11 cellular contexts compared by ENCODE assay signal in genomic region chr3:35638640-35639250, GRCh38. TPM values are rescaled to one million over a fixed set of nuclear protein-coding genes. Genes with fewer than 3 reads are reported as not detected.
DNase-seq lines count a peak whose midpoint lies in the region; ATAC-seq and TF ChIP-seq lines count a peak whose summit lies in the region.
"Had no signal": no experiment of that assay in that cellular context is flagged by ENCODE, and none has a peak within 500 bp of the region (broad histone marks: within the 10 kb centered on the region; RNA-seq: fewer than 3 reads in every experiment).

No MANE protein-coding gene starts in this region.

- H3K4me3 ChIP-seq in heart left ventricle (peak overlapping the region in 8 of 12 donors; percentile 6 to 43 (median 36)), endodermal cell (ENCODE audit: low read length) (peak overlapping the region; percentile 87), urinary bladder (ENCODE audit: low read depth, low read length) (peak overlapping the region; percentile 19)
- H3K4me3 ChIP-seq: mucosa of descending colon had no signal

- H3K36me3 ChIP-seq in heart left ventricle: no peaks in the 10 kb centered on the region
- H3K36me3 ChIP-seq in endodermal cell (ENCODE audit: control insufficient read depth, insufficient read depth, low read length): no peaks in the 10 kb centered on the region
- no peaks in the 10 kb centered on the region for H3K36me3 ChIP-seq in urinary bladder (ENCODE audit: insufficient read depth)

- H3K27ac ChIP-seq in heart left ventricle (no peak overlapping the region), endodermal cell (ENCODE audit: low read depth, low read length) (no peak overlapping the region), urinary bladder (ENCODE audit: low read depth) (no peak overlapping the region)

- TF ChIP-seq POLR2A in heart left ventricle (IDR thresholded peaks at IDR 0.05): no peak

- DNase-seq in heart left ventricle (no peak), left cardiac atrium (no peak), endodermal cell (no peak), occipital lobe (lab: John Stamatoyannopoulos, UW) (no peak), HK-2 (ENCODE audit: unreplicated experiment) (no peak)
- DNase-seq: AML-193, T-helper 17 cell had no signal

- H3K4me1 ChIP-seq in heart left ventricle (peaks cover 0 to 13% (median 0%) of the 10 kb centered on the region in 12 donors), endodermal cell (ENCODE audit: control insufficient read depth, insufficient read depth, low read length) (no peaks in the 10 kb centered on the region), urinary bladder (ENCODE audit: insufficient read depth) (peaks cover 2% of the 10 kb centered on the region)

- TF ChIP-seq CTCF in heart left ventricle (IDR thresholded peaks at IDR 0.05) (no peak), endodermal cell (conservative IDR thresholded peaks at IDR 0.05) (no peak), nephron (IDR thresholded peaks at IDR 0.05; ENCODE audit: unreplicated experiment in 3 of 3) (no peak)

- peaks cover 9% of the 10 kb centered on the region for H3K9me3 Mint-ChIP-seq in endodermal cell
- H3K9me3 Mint-ChIP-seq in nephron: no peaks in the 10 kb centered on the region

- H3K4me3 Mint-ChIP-seq in endodermal cell (peak overlapping the region; percentile 68), nephron (peak overlapping the region; percentile 81 to 93 (median 83))

- H3K36me3 Mint-ChIP-seq in endodermal cell (ENCODE audit: low read depth): no peaks in the 10 kb centered on the region
- no peaks in the 10 kb centered on the region for H3K36me3 Mint-ChIP-seq in nephron (ENCODE audit: low read depth)

- H3K27me3 ChIP-seq in heart left ventricle (peaks cover 11 to 52% (median 31%) of the 10 kb centered on the region in 9 donors), endodermal cell (ENCODE audit: control insufficient read depth, insufficient read depth, low read length, poor library complexity, severe bottlenecking) (peaks cover 69% of the 10 kb centered on the region)

- H3K27me3 Mint-ChIP-seq in endodermal cell (ENCODE audit: insufficient read depth) (peaks cover 82% of the 10 kb centered on the region), nephron (ENCODE audit: low read depth) (peaks cover 57% of the 10 kb centered on the region)

- peaks cover 16% of the 10 kb centered on the region for H3K4me1 Mint-ChIP-seq in endodermal cell
- H3K4me1 Mint-ChIP-seq in nephron: peaks cover 9% of the 10 kb centered on the region

- no peaks in the 10 kb centered on the region for H3K9me3 ChIP-seq in heart left ventricle
- peaks cover 6% of the 10 kb centered on the region for H3K9me3 ChIP-seq in endodermal cell (ENCODE audit: control insufficient read depth, low read length)
- H3K9me3 ChIP-seq: mucosa of descending colon had no signal

- H3K9ac ChIP-seq in endodermal cell (ENCODE audit: extremely low read depth, low read length, poor library complexity, severe bottlenecking): no peak overlapping the region

- WGBS in heart left ventricle, 4 donors: 39 to 54% (median 42%) methylated on average over 29 to 31 of the region's 31 CpGs
- 47 to 55% methylated on average over 17 to 31 of the region's 31 CpGs for WGBS in endodermal cell (ENCODE audit: insufficient coverage in 1 of 2, insufficient read length in 1 of 2), 2 experiments
- WGBS in urinary bladder: 32% methylated on average over 31 of the region's 31 CpGs

- H3K27ac Mint-ChIP-seq in endodermal cell (no peak overlapping the region), nephron (peak overlapping the region in 2 of 3 experiments; percentile 4 to 9)
- H3K27ac Mint-ChIP-seq: T-helper 17 cell had no signal

- intact Hi-C loops in heart left ventricle (cut with DNase I) (no loop called here), left cardiac atrium (cut with DNase I) (no loop called here)

- ATAC-seq in heart left ventricle: peak in 1 of 4 donors; percentile 33
- ATAC-seq in left cardiac atrium: no peak
- no peak for ATAC-seq in GM19328 (IDR thresholded peaks at IDR 0.05; ENCODE audit: unreplicated experiment)
- ATAC-seq: T-helper 17 cell had no signal

RNA-seq across cellular contexts. Expression of gene ARPP21, which starts 0.6 kb away (rescaled TPM):
- under 1 TPM in 1 of 9 donors, not detected in 8; 0.98 TPM for total RNA-seq in heart left ventricle
- polyA plus RNA-seq in heart left ventricle: under 1 TPM in 1 of 2 donors, not detected in 1; 0.01 TPM
- not detected for total RNA-seq in left cardiac atrium
- not detected for total RNA-seq in endodermal cell
- polyA plus RNA-seq in endodermal cell (2013, experiment 1 of 2): 1.00 TPM
- polyA plus RNA-seq in endodermal cell (2013, experiment 2 of 2): 0.79 TPM
- 11.8 TPM for total RNA-seq in urinary bladder
- 0.08 TPM for polyA plus RNA-seq in urinary bladder
- 656 TPM for total RNA-seq in occipital lobe
- total RNA-seq: T-helper 17 cell had no signal

Comparison
In these comparisons a context has a peak if more than half of its experiments do, and no peak if none do; other contexts are left out.
1. H3K4me3 ChIP-seq: peak in every context shown above with its lines; median percentile 87 in endodermal cell; 36 in heart left ventricle; 19 in urinary bladder.
2. RNA of gene ARPP21, which starts 0.6 kb away (total RNA-seq): 656 TPM in occipital lobe (single experiment); 11.8 TPM in urinary bladder (single experiment), not detected in endodermal cell, not detected in left cardiac atrium and 0.98 TPM in heart left ventricle; every median in the first group is over 10 times any median in the second.